Comparison of ENCODE assay signal across 20 cellular contexts in genomic region chr1:112695276-112695675, GRCh38. TPM values are rescaled to one million over a fixed set of nuclear protein-coding genes. Genes with fewer than 3 reads are reported as not detected.
DNase-seq lines count a peak whose midpoint lies in the region; ATAC-seq and TF ChIP-seq lines count a peak whose summit lies in the region.
"Had no signal": no experiment of that assay in that cellular context is flagged by ENCODE, and none has a peak within 500 bp of the region (broad histone marks: within the 10 kb centered on the region; RNA-seq: fewer than 3 reads in every experiment).

No MANE protein-coding gene starts in this region.

- H3K4me1 ChIP-seq in HEK293 (ENCODE audit: control insufficient read depth, insufficient read depth, low read length) (peaks cover 7% of the 10 kb centered on the region), spleen (peaks cover 15 to 28% (median 24%) of the 10 kb centered on the region in 6 donors)

- POLR2A ChIA-PET in HEK293 (lab: Yijun Ruan, JAX) = no interaction called here

- peaks cover 19 to 95% of the 10 kb centered on the region in 2 experiments; a peak in 2 of 3 replicates for H3K36me3 ChIP-seq in HEK293 (ENCODE audit: control insufficient read depth in 2 of 2, insufficient read depth in 1 of 2, low read length in 2 of 2)
- peaks cover 0 to 100% (median 61%) of the 10 kb centered on the region in 6 donors for H3K36me3 ChIP-seq in spleen

- 94 to 98% (median 95%) methylated on average over 7 to 9 of the region's 9 CpGs for WGBS in spleen, 5 donors

- peak; percentile 41 for DNase-seq in left lobe of liver (ENCODE audit: low spot score)
- DNase-seq in spleen = peak; percentile 70
- DNase-seq in ureter (ENCODE audit: low spot score) = peak; percentile 38
- no peak for DNase-seq in DMS153 treated with DMSO at 0.1 percent for 48 hours (lab: John Stamatoyannopoulos, UW; ENCODE audit: unreplicated experiment)
- DNase-seq in Ammon's horn (ENCODE audit: low spot score) = no peak
- DNase-seq: BE2C; CD4-positive, alpha-beta T cell; CD8-positive, alpha-beta memory T cell; DMS 273 treated with DMSO at 0.1 percent for 48 hours; DMS53; DMS79 treated with DMSO at 0.1 percent for 48 hours; GF-D8; H9; HFFc6 had no signal

- H3K4me3 ChIP-seq in HEK293 (ENCODE audit: low read depth, low read length) = no peak overlapping the region
- H3K4me3 ChIP-seq in spleen = no peak overlapping the region
- H3K4me3 ChIP-seq: BLaER1 treated with 17β-estradiol and CSF1 and Interleukin-3, amounts not matched to agents 10 nM and 100 nM; GM23338 had no signal

- no peaks in the 10 kb centered on the region for H3K27me3 ChIP-seq in spleen (replicated peaks in 1 of 7)
- H3K27me3 ChIP-seq: BE2C; BLaER1 treated with 17β-estradiol and CSF1 and Interleukin-3, amounts not matched to agents 10 nM and 100 nM had no signal

- TF ChIP-seq POLR2A in spleen (IDR thresholded peaks at IDR 0.05) = no peak

- intact Hi-C loops in spleen (cut with DNase I; ENCODE audit: low total_unique reads) = no loop called here

- H3K9me3 ChIP-seq in HEK293 (ENCODE audit: control insufficient read depth, insufficient read depth, low read depth, low read length) (no peaks in the 10 kb centered on the region), spleen (no peaks in the 10 kb centered on the region)
- H3K9me3 ChIP-seq: BE2C; BLaER1 treated with 17β-estradiol and CSF1 and Interleukin-3, amounts not matched to agents 10 nM and 100 nM had no signal

- no peak for ATAC-seq in left lobe of liver
- no peak for ATAC-seq in GM19452 (IDR thresholded peaks at IDR 0.05; ENCODE audit: unreplicated experiment)
- ATAC-seq: GM23338, HCT116 had no signal

- H3K27ac ChIP-seq in HEK293 (ENCODE audit: extremely low read depth, low read depth, low read length) (no peak overlapping the region), spleen (no peak overlapping the region)
- H3K27ac ChIP-seq: 22Rv1; BLaER1 treated with 17β-estradiol and CSF1 and Interleukin-3, amounts not matched to agents 10 nM and 100 nM had no signal

- CTCF ChIA-PET in HEK293 (lab: Yijun Ruan, JAX) = interaction anchor here (0.9 kb wide), 1 partner anchor 301 kb away, joined by 3 read pairs; no protein-coding TSS in a partner anchor

- no peak for TF ChIP-seq CTCF in HEK293 (tag by site-specific recombination; IDR thresholded peaks at IDR 0.05)
- no peak for TF ChIP-seq CTCF in spleen (IDR thresholded peaks at IDR 0.05 in 8 of 11, conservative IDR thresholded peaks at IDR 0.05 in 3 of 11)

TF ChIP-seq in HEK293, 187 proteins besides CTCF, POLR2A, EP300 and RAD21:
- TF ChIP-seq ZSCAN4 (tag by site-specific recombination; IDR thresholded peaks at IDR 0.05) (no peak), ZNF121 (tag by site-specific recombination; IDR thresholded peaks at IDR 0.05) (0 out of 2 replicates have a peak, but pooled peaks have one; percentile 1)

RNA-seq across cellular contexts. Expression of gene RHOC, which starts 11.7 kb away (rescaled TPM):
- total RNA-seq in left lobe of liver (55.3 TPM), spleen (100 to 1,000 TPM; 125 to 292 (median 210) TPM), ureter (187 TPM)
- 100 to 1,000 TPM; 120 to 323 (median 153) TPM for polyA plus RNA-seq in spleen

RNA-seq across cellular contexts. Expression of gene PPM1J, which starts 19.9 kb away (rescaled TPM):
- total RNA-seq in left lobe of liver (0.33 TPM), spleen (1 to 10 TPM in 5 of 7 donors, under 1 TPM in 2; 0.51 to 1.8 (median 1.3) TPM), ureter (0.94 TPM)
- polyA plus RNA-seq in spleen = 1 to 10 TPM; 1.3 to 1.9 (median 1.5) TPM
- polyA plus RNA-seq: CD8-positive, alpha-beta memory T cell had no signal

RNA-seq across cellular contexts. Expression of gene MOV10, which starts 20.8 kb away (rescaled TPM):
- total RNA-seq in left lobe of liver (44.3 TPM), spleen (10 to 100 TPM; 45.5 to 92.3 (median 60.2) TPM), ureter (92.3 TPM)
- 10 to 100 TPM; 23.5 to 62.5 (median 50.8) TPM for polyA plus RNA-seq in spleen

Comparison
In these comparisons a context has a peak if more than half of its experiments do, and no peak if none do; other contexts are left out.
1. DNase-seq: peak in left lobe of liver (single experiment), spleen (single experiment) and ureter (single experiment); none in DMS153 treated with DMSO at 0.1 percent for 48 hours (single experiment) and Ammon's horn (single experiment).